Comparison of ENCODE assay signal across 3 cellular contexts in genomic region chr4:122346503-122346902, GRCh38.
TF ChIP-seq lines count a peak whose summit lies in the region.

No MANE protein-coding gene starts in this region.

TF ChIP-seq in HepG2, 621 proteins besides CTCF, POLR2A, EP300 and RAD21:
- TF ChIP-seq MAFK (conservative IDR thresholded peaks at IDR 0.05 in 1 of 2, IDR thresholded peaks at IDR 0.05 in 1 of 2; ENCODE audit: low read length in 2 of 2) = peak; percentile 46 to 83; a peak in 3 of 4 replicates
- TF ChIP-seq MAFF (IDR thresholded peaks at IDR 0.05; ENCODE audit: low read depth, low read length) = peak; percentile 69
- TF ChIP-seq JUN (CRISPR knock-in tag; IDR thresholded peaks at IDR 0.05) = no peak

TF ChIP-seq in IMR-90, 13 proteins besides CTCF, POLR2A, EP300 and RAD21:
- no peak for TF ChIP-seq ELK1 (IDR thresholded peaks at IDR 0.05; ENCODE audit: borderline replicate concordance, low read depth, low read length)
- TF ChIP-seq MAFK (IDR thresholded peaks at IDR 0.05; ENCODE audit: low read depth, low read length) = peak; percentile 64
TF ChIP-seq in IMR-90: peak in this region for 1.

TF ChIP-seq in K562, 482 proteins besides CTCF, POLR2A, EP300 and RAD21:
- TF ChIP-seq RBFOX2 (IDR thresholded peaks at IDR 0.05; ENCODE audit: low read depth, low read length) (no peak), C11orf30 (IDR thresholded peaks at IDR 0.05; ENCODE audit: low read depth) (peak; percentile 44; the same call in 1 of the 2 replicates), ZNF316 (IDR thresholded peaks at IDR 0.05) (peak; percentile 67), CBFB (CRISPR knock-in tag; IDR thresholded peaks at IDR 0.05) (no peak), MAFG (tag; conservative IDR thresholded peaks at IDR 0.05) (0 out of 2 replicates have a peak, but pooled peaks have one; percentile 21), MAFF (IDR thresholded peaks at IDR 0.05; ENCODE audit: low read length) (peak; percentile 27; the same call in 1 of the 2 replicates), MAFK (IDR thresholded peaks at IDR 0.05; ENCODE audit: low read length) (peak; percentile 38)
